ENCODE assay signal across 13 cellular contexts in genomic region chr4:128306992-128307581, GRCh38. TPM values are rescaled to one million over a fixed set of nuclear protein-coding genes. Genes with fewer than 3 reads are reported as not detected.
A peak's percentile ranks its signal among the peaks of the same experiment; 100 is the strongest.
DNase-seq lines count a peak whose midpoint lies in the region; ATAC-seq and TF ChIP-seq lines count a peak whose summit lies in the region.
"Had no signal": no experiment of that assay in that cellular context is flagged by ENCODE, and none has a peak within 500 bp of the region (broad histone marks: within the 10 kb centered on the region; RNA-seq: fewer than 3 reads in every experiment).

No MANE protein-coding gene starts in this region.

- no peak overlapping the region for H3K27ac ChIP-seq in mammary epithelial cell (ENCODE audit: insufficient read depth, low read depth, low read length)
- no peak overlapping the region for H3K27ac ChIP-seq in breast epithelium

- in situ Hi-C loops in mammary epithelial cell (cut with MboI; ENCODE audit: low sequenced_read_pairs in 2 of 2): no loop called here

- intact Hi-C loops in mammary epithelial cell (cut with micrococcal nuclease) (no loop called here), breast epithelium (cut with DNase I; ENCODE audit: low total_unique reads) (no loop called here), Right ventricle myocardium inferior (cut with DNase I) (no loop called here)

- BruUV-seq in mammary epithelial cell (replicated peaks; lab: Mats Ljungman, UMichigan): no TSS peak

- TF ChIP-seq POLR2A in breast epithelium (IDR thresholded peaks at IDR 0.05): no peak

- WGBS in mammary epithelial cell (ENCODE audit: low coverage, missing lambda C conversion rate): 33% methylated on average over 1 of the region's 1 CpG

- peak overlapping the region; percentile 46 for H3K27ac Mint-ChIP-seq in type B pancreatic cell
- peak overlapping the region in 3 of 10 donors; percentile 30 to 75 (median 61) for H3K27ac Mint-ChIP-seq in naive thymus-derived CD8-positive, alpha-beta T cell

- peaks cover 13% of the 10 kb centered on the region for H3K36me3 Mint-ChIP-seq in type B pancreatic cell
- H3K36me3 Mint-ChIP-seq in naive thymus-derived CD8-positive, alpha-beta T cell: peaks cover 0 to 59% (median 22%) of the 10 kb centered on the region in 3 donors

- H3K4me2 ChIP-seq in mammary epithelial cell (ENCODE audit: insufficient read depth, low read depth, low read length): no peak overlapping the region

- CTCF ChIA-PET in mammary epithelial cell (lab: Charles Lee; ENCODE audit: low non-redundant PET): no interaction called here

- no peak overlapping the region for H3K9ac ChIP-seq in mammary epithelial cell (ENCODE audit: insufficient read depth, low read length)

- dilution Hi-C loops in mammary epithelial cell (cut with HindIII; ENCODE audit: low sequenced_read_pairs): no loop called here

- H3K27me3 ChIP-seq in mammary epithelial cell (ENCODE audit: insufficient read depth, low read length): no peaks in the 10 kb centered on the region
- H3K27me3 ChIP-seq in breast epithelium: no peaks in the 10 kb centered on the region

- H3K4me3 ChIP-seq in mammary epithelial cell (replicated peaks in 1 of 3; ENCODE audit: insufficient read depth in 1 of 3, low read depth in 2 of 3, low read length in 3 of 3) (no peak overlapping the region), breast epithelium (no peak overlapping the region)

- H4K20me1 ChIP-seq in mammary epithelial cell (ENCODE audit: insufficient read depth, low read length): no peaks in the 10 kb centered on the region

- H3K27me3 Mint-ChIP-seq in type B pancreatic cell: no peaks in the 10 kb centered on the region
- no peaks in the 10 kb centered on the region for H3K27me3 Mint-ChIP-seq in naive thymus-derived CD8-positive, alpha-beta T cell

- no peak for DNase-seq in mammary epithelial cell
- no peak for DNase-seq in breast epithelium (ENCODE audit: low spot score in 2 of 2)
- peak; percentile 29 for DNase-seq in NCI-H1048 (lab: John Stamatoyannopoulos, UW)
- no peak for DNase-seq in type B pancreatic cell (ENCODE audit: extremely low spot score, unreplicated experiment)
- DNase-seq in Right ventricle myocardium inferior (ENCODE audit: missing footprints): no peak
- DNase-seq in naive thymus-derived CD8-positive, alpha-beta T cell: no peak
- DNase-seq in amniotic stem cell (lab: John Stamatoyannopoulos, UW): no peak
- DNase-seq: 8988T; activated T-cell treated with anti-CD3 and anti-CD28 coated beads for 4 hours; Right ventricle myocardium superior; stimulated activated CD4-positive, alpha-beta T cell treated with anti-CD3 and anti-CD28 coated beads, Interleukin-1b, Interleukin-23, amount 100 ng/mL, for 48 hours; stimulated activated naive CD4-positive, alpha-beta T cell had no signal

- H3K4me1 ChIP-seq in mammary epithelial cell (ENCODE audit: insufficient read depth, low read length) (no peaks in the 10 kb centered on the region), breast epithelium (no peaks in the 10 kb centered on the region)

- H3K9me3 Mint-ChIP-seq in type B pancreatic cell: no peaks in the 10 kb centered on the region
- no peaks in the 10 kb centered on the region for H3K9me3 Mint-ChIP-seq in naive thymus-derived CD8-positive, alpha-beta T cell

- POLR2A ChIA-PET in naive thymus-derived CD8-positive, alpha-beta T cell (lab: Charles Lee): no interaction called here

- TF ChIP-seq CTCF in mammary epithelial cell (conservative IDR thresholded peaks at IDR 0.05 in 1 of 2, IDR thresholded peaks at IDR 0.05 in 1 of 2; ENCODE audit: extremely low read depth in 1 of 2, insufficient read depth in 1 of 2, low read depth in 1 of 2, low read length in 2 of 2) (no peak), breast epithelium (IDR thresholded peaks at IDR 0.05) (no peak), type B pancreatic cell (conservative IDR thresholded peaks at IDR 0.05) (no peak)

- H3K79me2 ChIP-seq in mammary epithelial cell (ENCODE audit: insufficient read depth, low read length): no peaks in the 10 kb centered on the region

- H3K4me1 Mint-ChIP-seq in type B pancreatic cell (ENCODE audit: unreplicated experiment): peaks cover 30% of the 10 kb centered on the region
- H3K4me1 Mint-ChIP-seq in naive thymus-derived CD8-positive, alpha-beta T cell: peaks cover 0 to 6% (median 2%) of the 10 kb centered on the region in 4 donors

- H3K9me3 ChIP-seq in mammary epithelial cell (replicated peaks; ENCODE audit: insufficient read depth, low read length) (no peaks in the 10 kb centered on the region), breast epithelium (no peaks in the 10 kb centered on the region)

- ATAC-seq in HG02870 (IDR thresholded peaks at IDR 0.05; ENCODE audit: unreplicated experiment) (peak; percentile 91), Right ventricle myocardium inferior (no peak)
- no peak for ATAC-seq in naive thymus-derived CD8-positive, alpha-beta T cell

- no peak overlapping the region for H3K4me3 Mint-ChIP-seq in type B pancreatic cell
- no peak overlapping the region for H3K4me3 Mint-ChIP-seq in naive thymus-derived CD8-positive, alpha-beta T cell

- peak overlapping the region; percentile 2 for H2AFZ ChIP-seq in mammary epithelial cell (ENCODE audit: low read depth, low read length)

- no peaks in the 10 kb centered on the region for H3K36me3 ChIP-seq in mammary epithelial cell (ENCODE audit: insufficient read depth, low read length)
- no peaks in the 10 kb centered on the region for H3K36me3 ChIP-seq in breast epithelium

RNA-seq across cellular contexts. Expression of gene PGRMC2, which starts 19.5 kb away (rescaled TPM):
- total RNA-seq in mammary epithelial cell (10 to 100 TPM; 28.0 to 63.8 TPM), breast epithelium (10 to 100 TPM; 34.7 to 51.2 (median 47.5) TPM), type B pancreatic cell (ENCODE audit: low replicate concordance) (78.1 and 89.0 TPM in 2 replicates), Right ventricle myocardium inferior (66.1 TPM)
- 10.7 TPM for polyA plus RNA-seq in mammary epithelial cell
- polyA minus RNA-seq in mammary epithelial cell: 12.3 TPM
- 10 to 100 TPM; 41.2 to 47.5 TPM for total RNA-seq in naive thymus-derived CD8-positive, alpha-beta T cell
- polyA plus RNA-seq in naive thymus-derived CD8-positive, alpha-beta T cell: 10 to 100 TPM; 17.3 to 20.1 (median 19.0) TPM
